In genomic region chr2:220687231-220687843, GRCh38 we compare ENCODE assay signal across 8 cellular contexts.
A peak's percentile ranks its signal among the peaks of the same experiment; 100 is the strongest.
DNase-seq lines count a peak whose midpoint lies in the region; ATAC-seq and TF ChIP-seq lines count a peak whose summit lies in the region.

No MANE protein-coding gene starts in this region.

- peaks cover 2 to 35% (median 18%) of the 10 kb centered on the region in 5 donors for H3K27me3 Mint-ChIP-seq in naive thymus-derived CD4-positive, alpha-beta T cell

- H3K9me3 ChIP-seq in esophagus muscularis mucosa = no peaks in the 10 kb centered on the region
- no peaks in the 10 kb centered on the region for H3K9me3 ChIP-seq in naive thymus-derived CD4-positive, alpha-beta T cell (ENCODE audit: control insufficient read depth in 2 of 3, low read length in 3 of 3)

- no peaks in the 10 kb centered on the region for H3K27me3 ChIP-seq in esophagus muscularis mucosa
- no peaks in the 10 kb centered on the region for H3K27me3 ChIP-seq in naive thymus-derived CD4-positive, alpha-beta T cell (ENCODE audit: control insufficient read depth in 2 of 2, insufficient read depth in 2 of 2, low read length in 2 of 2)

- H3K9me3 Mint-ChIP-seq in naive thymus-derived CD4-positive, alpha-beta T cell = no peaks in the 10 kb centered on the region

- no peaks in the 10 kb centered on the region for H3K36me3 Mint-ChIP-seq in naive thymus-derived CD4-positive, alpha-beta T cell

- POLR2A ChIA-PET in naive thymus-derived CD4-positive, alpha-beta T cell (lab: Charles Lee) = no interaction called here

- peaks cover 0 to 4% (median 1%) of the 10 kb centered on the region in 4 donors for H3K4me1 ChIP-seq in esophagus muscularis mucosa
- H3K4me1 ChIP-seq in naive thymus-derived CD4-positive, alpha-beta T cell (ENCODE audit: control insufficient read depth in 2 of 2, insufficient read depth in 2 of 2, low read length in 2 of 2) = no peaks in the 10 kb centered on the region

- intact Hi-C loops in esophagus muscularis mucosa (cut with DNase I) = loop anchor here (1.0 to 2.0 kb wide), 2 partner anchors 886 to 1281 kb away; no protein-coding TSS in a partner anchor
- intact Hi-C loops in naive thymus-derived CD4-positive, alpha-beta T cell (cut with micrococcal nuclease) = loop anchor here (1.0 to 5.0 kb wide), 4 partner anchors 833 to 1281 kb away; no protein-coding TSS in a partner anchor

- peak; percentile 84 to 91 (median 84) for TF ChIP-seq CTCF in esophagus muscularis mucosa (IDR thresholded peaks at IDR 0.05)

- ATAC-seq in GM18858 (IDR thresholded peaks at IDR 0.05; ENCODE audit: unreplicated experiment) (peak; percentile 77), HG03066 (IDR thresholded peaks at IDR 0.05; ENCODE audit: low read depth, unreplicated experiment) (peak; percentile 80)
- ATAC-seq in naive thymus-derived CD4-positive, alpha-beta T cell = peak; percentile 89

- H3K27ac ChIP-seq in esophagus muscularis mucosa (replicated peaks in 1 of 4) = no peak overlapping the region
- H3K27ac ChIP-seq in naive thymus-derived CD4-positive, alpha-beta T cell (ENCODE audit: low read depth, low read length) = no peak overlapping the region

- no peaks in the 10 kb centered on the region for H3K36me3 ChIP-seq in esophagus muscularis mucosa
- no peaks in the 10 kb centered on the region for H3K36me3 ChIP-seq in naive thymus-derived CD4-positive, alpha-beta T cell (ENCODE audit: control insufficient read depth in 2 of 3, insufficient read depth in 3 of 3, low read length in 3 of 3)

- no peak overlapping the region for H3K27ac Mint-ChIP-seq in naive thymus-derived CD4-positive, alpha-beta T cell

- no peak for TF ChIP-seq EP300 in esophagus muscularis mucosa (IDR thresholded peaks at IDR 0.05)

- H3K4me1 Mint-ChIP-seq in naive thymus-derived CD4-positive, alpha-beta T cell = no peaks in the 10 kb centered on the region

- CTCF ChIA-PET in naive thymus-derived CD4-positive, alpha-beta T cell (lab: Charles Lee) = interaction anchor here (0.6 to 1.3 kb wide), 2 partner anchors 704 to 886 kb away, joined by 3 read pairs; no protein-coding TSS in a partner anchor

- DNase-seq in AG08395 (ENCODE audit: low spot score) = peak; percentile 67
- DNase-seq in NCI-H526 treated with DMSO at 0.1 percent for 48 hours (lab: John Stamatoyannopoulos, UW) = peak; percentile 20
- DNase-seq in activated CD8-positive, alpha-beta memory T cell treated with anti-CD3 and anti-CD28 coated beads, Interleukin-2, amount 50 U/mL, for 48 hours = peak; percentile 79
- DNase-seq in esophagus muscularis mucosa (ENCODE audit: extremely low spot score) = no peak
- DNase-seq in naive thymus-derived CD4-positive, alpha-beta T cell = peak; percentile 13 to 61 (median 50)
- peak; percentile 9 to 15 for DNase-seq in stimulated activated CD8-positive, alpha-beta memory T cell treated with anti-CD3 and anti-CD28 coated beads, Interleukin-7, amount 100 ng/mL, for 48 hours (ENCODE audit: extremely low read depth in 1 of 2, low read depth in 1 of 2)

- no peak overlapping the region for H3K4me3 Mint-ChIP-seq in naive thymus-derived CD4-positive, alpha-beta T cell

- WGBS in esophagus muscularis mucosa = 48% methylated on average over 15 of the region's 15 CpGs

- TF ChIP-seq POLR2A in esophagus muscularis mucosa (IDR thresholded peaks at IDR 0.05; ENCODE audit: low read depth) = no peak

- no peak overlapping the region for H3K4me3 ChIP-seq in esophagus muscularis mucosa
- H3K4me3 ChIP-seq in naive thymus-derived CD4-positive, alpha-beta T cell (ENCODE audit: low read length) = no peak overlapping the region
